In genomic region chr6:110181131-110182027, GRCh38 we compare ENCODE assay signal across 8 cellular contexts. TPM values are rescaled to one million over a fixed set of nuclear protein-coding genes. Genes with fewer than 3 reads are reported as not detected.
A peak's percentile ranks its signal among the peaks of the same experiment; 100 is the strongest.
DNase-seq lines count a peak whose midpoint lies in the region; ATAC-seq and TF ChIP-seq lines count a peak whose summit lies in the region.

No MANE protein-coding gene starts in this region.

- no peaks in the 10 kb centered on the region for H3K4me1 ChIP-seq in esophagus (ENCODE audit: control insufficient read depth in 2 of 2, insufficient read depth in 2 of 2, low read length in 1 of 2)
- peaks cover 47 to 48% of the 10 kb centered on the region in 2 donors for H3K4me1 ChIP-seq in gastrocnemius medialis

- intact Hi-C loops in gastrocnemius medialis (cut with DNase I; ENCODE audit: low total_unique reads) = loop anchor here (10.0 kb wide), 3 partner anchors 487 to 803 kb away; partner anchors contain the start of genes AK9, CDK19, FIG4 and RPF2

- TF ChIP-seq POLR2A in NB4 (IDR thresholded peaks at IDR 0.05; ENCODE audit: extremely low read depth, insufficient read length) (no peak), gastrocnemius medialis (IDR thresholded peaks at IDR 0.05) (no peak)

- H3K36me3 ChIP-seq in esophagus (ENCODE audit: control insufficient read depth in 2 of 2, insufficient read depth in 2 of 2, low read length in 1 of 2) (no peaks in the 10 kb centered on the region), gastrocnemius medialis (no peaks in the 10 kb centered on the region)

- H3K27me3 ChIP-seq in esophagus (ENCODE audit: control insufficient read depth in 1 of 2, insufficient read depth in 2 of 2, low read length in 2 of 2) (no peaks in the 10 kb centered on the region), gastrocnemius medialis (peaks cover 0 to 3% (median 0%) of the 10 kb centered on the region in 3 donors)

- H3K4me3 ChIP-seq in NB4 (ENCODE audit: low read depth, low read length) (peak overlapping the region; percentile 97), esophagus (ENCODE audit: low read depth in 1 of 2, low read length in 2 of 2) (peak overlapping the region; percentile 93 to 100), gastrocnemius medialis (peak overlapping the region; percentile 81 to 99 (median 87))

- ATAC-seq in gastrocnemius medialis (no peak), GM21737 (IDR thresholded peaks at IDR 0.05; ENCODE audit: unreplicated experiment) (no peak), GM18519 (IDR thresholded peaks at IDR 0.05; ENCODE audit: low FRiP score, unreplicated experiment) (no peak)

- in situ Hi-C loops in GM13976 (cut with MboI; ENCODE audit: low sequenced_read_pairs, unreplicated experiment) (no loop called here), gastrocnemius medialis (cut with MboI; ENCODE audit: low sequenced_read_pairs in 4 of 4) (loop anchor here in 3 of 4 donors (25.0 kb wide), 1 partner anchor 494 kb away; the partner anchor contains the start of genes AK9 (in 3 of the 3) and FIG4 (in 3 of the 3))

- no peak overlapping the region for H3K27ac ChIP-seq in esophagus (ENCODE audit: low read depth in 2 of 2, low read length in 1 of 2)
- H3K27ac ChIP-seq in gastrocnemius medialis = peak overlapping the region; percentile 80 to 93 (median 84)

- TF ChIP-seq CTCF in GM13976 (IDR thresholded peaks at IDR 0.05; ENCODE audit: borderline replicate concordance, control extremely low read depth, extremely low read depth, insufficient read depth, missing control alignments) (no peak), NB4 (IDR thresholded peaks at IDR 0.05; ENCODE audit: low read depth, low read length) (no peak), gastrocnemius medialis (IDR thresholded peaks at IDR 0.05 in 4 of 5, conservative IDR thresholded peaks at IDR 0.05 in 1 of 5) (no peak)

- 53 to 55% methylated on average over 6 of the region's 6 CpGs for WGBS in esophagus, 2 donors

- DNase-seq in GM13976 (ENCODE audit: low spot score) = peak; percentile 35
- DNase-seq in NB4 (ENCODE audit: low read depth) = peak; percentile 73
- no peak for DNase-seq in gastrocnemius medialis
- DNase-seq in mucosa of gallbladder (ENCODE audit: low spot score) = no peak
- DNase-seq in anterior cingulate cortex (lab: John Stamatoyannopoulos, UW) = no peak

- no peaks in the 10 kb centered on the region for H3K9me3 ChIP-seq in esophagus (ENCODE audit: control insufficient read depth in 2 of 2, insufficient read depth in 1 of 2, low read depth in 1 of 2, low read length in 1 of 2)
- no peaks in the 10 kb centered on the region for H3K9me3 ChIP-seq in gastrocnemius medialis

RNA-seq across cellular contexts. Expression of gene CDC40, which starts 1.2 kb away (rescaled TPM):
- 1 to 10 TPM; 3.7 to 6.1 TPM for polyA plus RNA-seq in esophagus
- 10 to 100 TPM; 14.6 to 19.7 (median 16.5) TPM for total RNA-seq in gastrocnemius medialis
- total RNA-seq in mucosa of gallbladder = 23.0 TPM

RNA-seq across cellular contexts. Expression of gene WASF1, which starts 1.9 kb away (rescaled TPM):
- polyA plus RNA-seq in esophagus = 1 to 10 TPM; 7.2 to 7.7 TPM
- total RNA-seq in gastrocnemius medialis (1 to 10 TPM in 2 of 4 donors, under 1 TPM in 2; 0.41 to 2.7 (median 1.4) TPM), mucosa of gallbladder (12.9 TPM)

Comparison
In these comparisons a context has a peak if more than half of its experiments do, and no peak if none do; other contexts are left out.
1. DNase-seq: peak in GM13976 (single experiment) and NB4 (single experiment); none in gastrocnemius medialis (0 of 2), mucosa of gallbladder (single experiment) and anterior cingulate cortex (0 of 58).
2. H3K27ac ChIP-seq: peak in gastrocnemius medialis (4 of 4); none in esophagus (0 of 2).
3. Peak in every context shown above with its lines, with median percentiles within 50 percentile points of each other: H3K4me3 ChIP-seq.